Comparison of ENCODE assay signal across 8 cellular contexts in genomic region chr7:98250789-98251188, GRCh38. TPM values are rescaled to one million over a fixed set of nuclear protein-coding genes. Genes with fewer than 3 reads are reported as not detected.
A peak's percentile ranks its signal among the peaks of the same experiment; 100 is the strongest.
DNase-seq lines count a peak whose midpoint lies in the region; ATAC-seq lines count a peak whose summit lies in the region.

No MANE protein-coding gene starts in this region.

- H3K9me3 ChIP-seq in CD4-positive, alpha-beta memory T cell (ENCODE audit: control insufficient read depth in 1 of 2, low read length in 2 of 2), result no peaks in the 10 kb centered on the region

- H3K36me3 Mint-ChIP-seq in CD4-positive, alpha-beta memory T cell, result peaks cover 11 to 28% of the 10 kb centered on the region in 2 donors
- peaks cover 4% of the 10 kb centered on the region for H3K36me3 Mint-ChIP-seq in IgD-negative memory B cell
- peaks cover 48% of the 10 kb centered on the region for H3K36me3 Mint-ChIP-seq in activated T-cell treated with anti-CD3 and anti-CD28 coated beads, Interleukin-2, amount 50 U/mL, for 24 hours (ENCODE audit: low read depth)
- peaks cover 13% of the 10 kb centered on the region for H3K36me3 Mint-ChIP-seq in stimulated activated naive CD8-positive, alpha-beta T cell treated with anti-CD3 and anti-CD28 coated beads, Interleukin-15, Interleukin-2, amounts not matched to agents 100 ng/mL and 50 ng/mL, for 24 hours (ENCODE audit: low read depth)

- H3K4me1 ChIP-seq in CD4-positive, alpha-beta memory T cell (ENCODE audit: insufficient read depth, low read length), result peaks cover 74% of the 10 kb centered on the region

- no peaks in the 10 kb centered on the region for H3K27me3 ChIP-seq in CD4-positive, alpha-beta memory T cell (ENCODE audit: insufficient read depth, low read length)

- peak overlapping the region; percentile 98 to 100 (median 99) for H3K27ac Mint-ChIP-seq in CD4-positive, alpha-beta memory T cell
- peak overlapping the region; percentile 92 to 94 (median 93) for H3K27ac Mint-ChIP-seq in IgD-negative memory B cell
- H3K27ac Mint-ChIP-seq in activated T-cell treated with anti-CD3 and anti-CD28 coated beads, Interleukin-2, amount 50 U/mL, for 24 hours, result peak overlapping the region; percentile 97
- H3K27ac Mint-ChIP-seq in stimulated activated naive CD8-positive, alpha-beta T cell treated with anti-CD3 and anti-CD28 coated beads, Interleukin-15, Interleukin-2, amounts not matched to agents 100 ng/mL and 50 ng/mL, for 24 hours, result peak overlapping the region; percentile 90

- no peak for ATAC-seq in GM19395 (IDR thresholded peaks at IDR 0.05; ENCODE audit: unreplicated experiment)
- ATAC-seq in HG03378 (IDR thresholded peaks at IDR 0.05; ENCODE audit: unreplicated experiment), result no peak

- POLR2A ChIA-PET in CD4-positive, alpha-beta memory T cell (lab: Charles Lee; ENCODE audit: partially characterized antibody), result interaction anchor here (0.5 to 5.2 kb wide), 15 partner anchors 11 to 1133 kb away, joined by 3 to 71 read pairs (median 6); partner anchors contain the start of genes ASNS, BAIAP2L1, BHLHA15 and BRI3

- peaks cover 5% of the 10 kb centered on the region for H3K36me3 ChIP-seq in CD4-positive, alpha-beta memory T cell (ENCODE audit: insufficient read depth, low read length)

- H3K4me3 Mint-ChIP-seq in CD4-positive, alpha-beta memory T cell, result peak overlapping the region; percentile 92 to 97 (median 94)
- H3K4me3 Mint-ChIP-seq in IgD-negative memory B cell, result peak overlapping the region; percentile 90 to 97 (median 96)
- peak overlapping the region; percentile 98 for H3K4me3 Mint-ChIP-seq in activated T-cell treated with anti-CD3 and anti-CD28 coated beads, Interleukin-2, amount 50 U/mL, for 24 hours
- H3K4me3 Mint-ChIP-seq in stimulated activated naive CD8-positive, alpha-beta T cell treated with anti-CD3 and anti-CD28 coated beads, Interleukin-15, Interleukin-2, amounts not matched to agents 100 ng/mL and 50 ng/mL, for 24 hours, result peak overlapping the region; percentile 97

- H3K4me1 Mint-ChIP-seq in CD4-positive, alpha-beta memory T cell, result peaks cover 24 to 72% (median 53%) of the 10 kb centered on the region in 4 donors
- peaks cover 20 to 28% (median 26%) of the 10 kb centered on the region in 3 donors for H3K4me1 Mint-ChIP-seq in IgD-negative memory B cell
- peaks cover 61% of the 10 kb centered on the region for H3K4me1 Mint-ChIP-seq in activated T-cell treated with anti-CD3 and anti-CD28 coated beads, Interleukin-2, amount 50 U/mL, for 24 hours (ENCODE audit: low read depth)
- peaks cover 59% of the 10 kb centered on the region for H3K4me1 Mint-ChIP-seq in stimulated activated naive CD8-positive, alpha-beta T cell treated with anti-CD3 and anti-CD28 coated beads, Interleukin-15, Interleukin-2, amounts not matched to agents 100 ng/mL and 50 ng/mL, for 24 hours (ENCODE audit: low read depth)

- CTCF ChIA-PET in CD4-positive, alpha-beta memory T cell (lab: Charles Lee; ENCODE audit: partially characterized antibody), result interaction anchor here (0.7 to 1.6 kb wide), 8 partner anchors 9 to 1133 kb away, joined by 3 to 14 read pairs (median 4); partner anchors contain the start of gene SDHAF3

- H3K27me3 Mint-ChIP-seq in CD4-positive, alpha-beta memory T cell, result no peaks in the 10 kb centered on the region
- H3K27me3 Mint-ChIP-seq in IgD-negative memory B cell, result no peaks in the 10 kb centered on the region
- no peaks in the 10 kb centered on the region for H3K27me3 Mint-ChIP-seq in activated T-cell treated with anti-CD3 and anti-CD28 coated beads, Interleukin-2, amount 50 U/mL, for 24 hours
- H3K27me3 Mint-ChIP-seq in stimulated activated naive CD8-positive, alpha-beta T cell treated with anti-CD3 and anti-CD28 coated beads, Interleukin-15, Interleukin-2, amounts not matched to agents 100 ng/mL and 50 ng/mL, for 24 hours, result no peaks in the 10 kb centered on the region

- no peaks in the 10 kb centered on the region for H3K9me3 Mint-ChIP-seq in CD4-positive, alpha-beta memory T cell
- no peaks in the 10 kb centered on the region for H3K9me3 Mint-ChIP-seq in IgD-negative memory B cell
- no peaks in the 10 kb centered on the region for H3K9me3 Mint-ChIP-seq in activated T-cell treated with anti-CD3 and anti-CD28 coated beads, Interleukin-2, amount 50 U/mL, for 24 hours
- no peaks in the 10 kb centered on the region for H3K9me3 Mint-ChIP-seq in stimulated activated naive CD8-positive, alpha-beta T cell treated with anti-CD3 and anti-CD28 coated beads, Interleukin-15, Interleukin-2, amounts not matched to agents 100 ng/mL and 50 ng/mL, for 24 hours

- intact Hi-C loops in CD4-positive, alpha-beta memory T cell (cut with micrococcal nuclease), result loop anchor here (2.0 to 5.0 kb wide), 3 partner anchors 48 to 152 kb away; partner anchors contain the start of genes BAIAP2L1 and LMTK2

- H3K27ac ChIP-seq in CD4-positive, alpha-beta memory T cell (ENCODE audit: low read depth, low read length), result peak overlapping the region; percentile 82

- H3K4me3 ChIP-seq in CD4-positive, alpha-beta memory T cell (ENCODE audit: low read length in 2 of 2), result peak overlapping the region; percentile 83 to 99

- DNase-seq in CD4-positive, alpha-beta memory T cell, result peak; percentile 59 to 80 (median 66)
- DNase-seq in activated T-cell treated with anti-CD3 and anti-CD28 coated beads, Interleukin-2, amount 50 U/mL, for 24 hours, result peak; percentile 54
- DNase-seq in iPS-NIHi7 (ENCODE audit: extremely low spot score) (peak; percentile 24), NCI-H187 treated with DMSO at 0.1 percent for 48 hours (lab: John Stamatoyannopoulos, UW) (no peak)

RNA-seq across cellular contexts. Expression of gene TECPR1, which starts 1.2 kb away (rescaled TPM):
- 100 to 1,000 TPM; 140 to 147 TPM for total RNA-seq in CD4-positive, alpha-beta memory T cell
- polyA plus RNA-seq in CD4-positive, alpha-beta memory T cell, result 10 to 100 TPM; 17.3 to 31.7 TPM
- polyA plus RNA-seq in IgD-negative memory B cell, result 28.8 TPM

RNA-seq across cellular contexts. Expression of gene BRI3, which starts 30.7 kb away (rescaled TPM):
- total RNA-seq in CD4-positive, alpha-beta memory T cell, result 10 to 100 TPM; 73.8 to 80.4 TPM
- polyA plus RNA-seq in CD4-positive, alpha-beta memory T cell, result 10 to 100 TPM; 14.6 to 19.0 TPM
- 16.6 TPM for polyA plus RNA-seq in IgD-negative memory B cell

RNA-seq across cellular contexts. Expression of gene BHLHA15, which starts 39.5 kb away (rescaled TPM):
- total RNA-seq in CD4-positive, alpha-beta memory T cell, result not detected
- not detected for polyA plus RNA-seq in CD4-positive, alpha-beta memory T cell
- polyA plus RNA-seq in IgD-negative memory B cell, result 5.3 TPM
